In the genomic region with DNA sequence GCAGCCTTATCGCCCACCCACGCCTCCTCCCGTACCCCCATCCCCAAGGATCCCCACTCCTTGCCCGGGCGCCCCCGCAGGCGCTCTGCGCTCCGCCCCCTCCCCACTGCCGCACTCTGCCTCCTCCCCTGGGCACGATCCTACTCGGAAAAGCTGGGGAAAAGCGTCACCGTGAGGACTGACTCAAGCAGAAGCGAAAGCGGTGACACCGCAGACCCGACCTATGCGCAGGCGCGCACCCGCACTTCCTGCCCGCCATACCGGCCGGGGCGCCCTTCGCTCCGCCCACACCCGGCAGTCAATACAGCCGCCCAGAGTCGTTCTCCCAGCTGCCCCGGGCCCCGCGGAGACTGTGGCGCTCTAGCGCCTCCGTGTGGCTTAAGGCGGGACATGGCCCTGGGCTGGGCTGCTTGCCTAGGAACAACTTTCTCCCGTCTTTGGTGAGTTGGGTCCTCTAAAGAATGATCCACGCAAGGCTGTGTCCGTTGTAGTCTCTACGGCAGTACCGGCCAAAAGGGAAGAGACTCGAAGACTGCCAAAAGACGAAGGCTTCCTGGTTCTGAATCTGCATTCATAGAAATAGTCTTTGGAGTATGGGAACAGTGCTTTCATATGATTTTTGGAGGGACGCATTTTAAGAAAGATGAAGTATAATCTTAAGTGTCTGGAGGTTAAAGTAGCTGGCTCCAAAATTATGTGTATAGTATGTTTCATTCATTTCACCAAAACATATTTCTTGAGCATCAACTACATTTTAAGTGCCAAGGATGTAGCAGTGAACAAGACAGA, we compare ENCODE assay signal across 1 cellular context.
A peak's percentile ranks its signal among the peaks of the same experiment; 100 is the strongest.
TF ChIP-seq lines count a peak whose summit lies in the region.

A gene (minus strand): TSS at position 207 of the 789 bp plus-strand sequence. CDS start 7,432 bp downstream, outside the sequence.

TF ChIP-seq in K562, 482 proteins besides CTCF, POLR2A, EP300 and RAD21 (continued from another document):
- TF ChIP-seq, protein P1, sequence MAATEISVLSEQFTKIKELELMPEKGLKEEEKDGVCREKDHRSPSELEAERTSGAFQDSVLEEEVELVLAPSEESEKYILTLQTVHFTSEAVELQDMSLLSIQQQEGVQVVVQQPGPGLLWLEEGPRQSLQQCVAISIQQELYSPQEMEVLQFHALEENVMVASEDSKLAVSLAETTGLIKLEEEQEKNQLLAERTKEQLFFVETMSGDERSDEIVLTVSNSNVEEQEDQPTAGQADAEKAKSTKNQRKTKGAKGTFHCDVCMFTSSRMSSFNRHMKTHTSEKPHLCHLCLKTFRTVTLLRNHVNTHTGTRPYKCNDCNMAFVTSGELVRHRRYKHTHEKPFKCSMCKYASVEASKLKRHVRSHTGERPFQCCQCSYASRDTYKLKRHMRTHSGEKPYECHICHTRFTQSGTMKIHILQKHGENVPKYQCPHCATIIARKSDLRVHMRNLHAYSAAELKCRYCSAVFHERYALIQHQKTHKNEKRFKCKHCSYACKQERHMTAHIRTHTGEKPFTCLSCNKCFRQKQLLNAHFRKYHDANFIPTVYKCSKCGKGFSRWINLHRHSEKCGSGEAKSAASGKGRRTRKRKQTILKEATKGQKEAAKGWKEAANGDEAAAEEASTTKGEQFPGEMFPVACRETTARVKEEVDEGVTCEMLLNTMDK (IDR thresholded peaks at IDR 0.05; ENCODE audit: borderline replicate concordance, insufficient read depth, low read depth, low read length, poor library complexity, severe bottlenecking), result peak; percentile 86
- TF ChIP-seq, protein P2, sequence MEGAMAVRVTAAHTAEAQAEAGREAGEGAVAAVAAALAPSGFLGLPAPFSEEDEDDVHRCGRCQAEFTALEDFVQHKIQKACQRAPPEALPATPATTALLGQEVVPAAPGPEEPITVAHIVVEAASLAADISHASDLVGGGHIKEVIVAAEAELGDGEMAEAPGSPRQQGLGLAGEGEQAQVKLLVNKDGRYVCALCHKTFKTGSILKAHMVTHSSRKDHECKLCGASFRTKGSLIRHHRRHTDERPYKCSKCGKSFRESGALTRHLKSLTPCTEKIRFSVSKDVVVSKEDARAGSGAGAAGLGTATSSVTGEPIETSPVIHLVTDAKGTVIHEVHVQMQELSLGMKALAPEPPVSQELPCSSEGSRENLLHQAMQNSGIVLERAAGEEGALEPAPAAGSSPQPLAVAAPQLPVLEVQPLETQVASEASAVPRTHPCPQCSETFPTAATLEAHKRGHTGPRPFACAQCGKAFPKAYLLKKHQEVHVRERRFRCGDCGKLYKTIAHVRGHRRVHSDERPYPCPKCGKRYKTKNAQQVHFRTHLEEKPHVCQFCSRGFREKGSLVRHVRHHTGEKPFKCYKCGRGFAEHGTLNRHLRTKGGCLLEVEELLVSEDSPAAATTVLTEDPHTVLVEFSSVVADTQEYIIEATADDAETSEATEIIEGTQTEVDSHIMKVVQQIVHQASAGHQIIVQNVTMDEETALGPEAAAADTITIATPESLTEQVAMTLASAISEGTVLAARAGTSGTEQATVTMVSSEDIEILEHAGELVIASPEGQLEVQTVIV (CRISPR knock-in tag; IDR thresholded peaks at IDR 0.05; ENCODE audit: borderline replicate concordance), result no peak
- TF ChIP-seq DDX20 (tag; IDR thresholded peaks at IDR 0.05; ENCODE audit: low read depth) (no peak), FIP1L1 (IDR thresholded peaks at IDR 0.05; ENCODE audit: low read depth, low read length, poor library complexity, severe bottlenecking) (peak; percentile 46), EGR1 (conservative IDR thresholded peaks at IDR 0.05) (peak; percentile 90), HMG20A (CRISPR knock-in tag; conservative IDR thresholded peaks at IDR 0.05) (no peak), MBD2 (IDR thresholded peaks at IDR 0.05; ENCODE audit: borderline replicate concordance, low read depth) (peak; percentile 46; the same call in 1 of the 2 replicates), ZNF354B (CRISPR knock-in tag; IDR thresholded peaks at IDR 0.05) (no peak), ZFP36 (IDR thresholded peaks at IDR 0.05; ENCODE audit: low read depth, low read length, partially characterized antibody) (no peak), ADNP (tag; IDR thresholded peaks at IDR 0.05) (no peak), PHB (CRISPR knock-in tag; IDR thresholded peaks at IDR 0.05) (no peak), BCL6 (CRISPR knock-in tag; IDR thresholded peaks at IDR 0.05) (no peak)
- TF ChIP-seq, protein P3, sequence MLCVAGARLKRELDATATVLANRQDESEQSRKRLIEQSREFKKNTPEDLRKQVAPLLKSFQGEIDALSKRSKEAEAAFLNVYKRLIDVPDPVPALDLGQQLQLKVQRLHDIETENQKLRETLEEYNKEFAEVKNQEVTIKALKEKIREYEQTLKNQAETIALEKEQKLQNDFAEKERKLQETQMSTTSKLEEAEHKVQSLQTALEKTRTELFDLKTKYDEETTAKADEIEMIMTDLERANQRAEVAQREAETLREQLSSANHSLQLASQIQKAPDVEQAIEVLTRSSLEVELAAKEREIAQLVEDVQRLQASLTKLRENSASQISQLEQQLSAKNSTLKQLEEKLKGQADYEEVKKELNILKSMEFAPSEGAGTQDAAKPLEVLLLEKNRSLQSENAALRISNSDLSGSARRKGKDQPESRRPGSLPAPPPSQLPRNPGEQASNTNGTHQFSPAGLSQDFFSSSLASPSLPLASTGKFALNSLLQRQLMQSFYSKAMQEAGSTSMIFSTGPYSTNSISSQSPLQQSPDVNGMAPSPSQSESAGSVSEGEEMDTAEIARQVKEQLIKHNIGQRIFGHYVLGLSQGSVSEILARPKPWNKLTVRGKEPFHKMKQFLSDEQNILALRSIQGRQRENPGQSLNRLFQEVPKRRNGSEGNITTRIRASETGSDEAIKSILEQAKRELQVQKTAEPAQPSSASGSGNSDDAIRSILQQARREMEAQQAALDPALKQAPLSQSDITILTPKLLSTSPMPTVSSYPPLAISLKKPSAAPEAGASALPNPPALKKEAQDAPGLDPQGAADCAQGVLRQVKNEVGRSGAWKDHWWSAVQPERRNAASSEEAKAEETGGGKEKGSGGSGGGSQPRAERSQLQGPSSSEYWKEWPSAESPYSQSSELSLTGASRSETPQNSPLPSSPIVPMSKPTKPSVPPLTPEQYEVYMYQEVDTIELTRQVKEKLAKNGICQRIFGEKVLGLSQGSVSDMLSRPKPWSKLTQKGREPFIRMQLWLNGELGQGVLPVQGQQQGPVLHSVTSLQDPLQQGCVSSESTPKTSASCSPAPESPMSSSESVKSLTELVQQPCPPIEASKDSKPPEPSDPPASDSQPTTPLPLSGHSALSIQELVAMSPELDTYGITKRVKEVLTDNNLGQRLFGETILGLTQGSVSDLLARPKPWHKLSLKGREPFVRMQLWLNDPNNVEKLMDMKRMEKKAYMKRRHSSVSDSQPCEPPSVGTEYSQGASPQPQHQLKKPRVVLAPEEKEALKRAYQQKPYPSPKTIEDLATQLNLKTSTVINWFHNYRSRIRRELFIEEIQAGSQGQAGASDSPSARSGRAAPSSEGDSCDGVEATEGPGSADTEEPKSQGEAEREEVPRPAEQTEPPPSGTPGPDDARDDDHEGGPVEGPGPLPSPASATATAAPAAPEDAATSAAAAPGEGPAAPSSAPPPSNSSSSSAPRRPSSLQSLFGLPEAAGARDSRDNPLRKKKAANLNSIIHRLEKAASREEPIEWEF (CRISPR knock-in tag; IDR thresholded peaks at IDR 0.05), result no peak
